ENCODE assay signal across 8 cellular contexts in genomic region chr1:38860464-38860816, GRCh38. TPM values are rescaled to one million over a fixed set of nuclear protein-coding genes. Genes with fewer than 3 reads are reported as not detected.
A peak's percentile ranks its signal among the peaks of the same experiment; 100 is the strongest.
DNase-seq lines count a peak whose midpoint lies in the region; ATAC-seq and TF ChIP-seq lines count a peak whose summit lies in the region.

No MANE protein-coding gene starts in this region.

- no peak for ATAC-seq in Right ventricle myocardium inferior
- ATAC-seq in lower lobe of right lung, result no peak
- ATAC-seq in HG03439 (IDR thresholded peaks at IDR 0.05; ENCODE audit: unreplicated experiment), result no peak
- no peak for ATAC-seq in left lobe of liver

- H3K4me1 ChIP-seq in right atrium auricular region (peaks cover 0 to 58% of the 10 kb centered on the region in 2 donors), lower lobe of right lung (peaks cover 48% of the 10 kb centered on the region), urinary bladder (ENCODE audit: insufficient read depth) (no peaks in the 10 kb centered on the region)

- H3K27ac ChIP-seq in right atrium auricular region, result peak overlapping the region; percentile 82 to 87
- H3K27ac ChIP-seq in lower lobe of right lung, result peak overlapping the region; percentile 59
- no peak overlapping the region for H3K27ac ChIP-seq in urinary bladder (ENCODE audit: low read depth)

- TF ChIP-seq CTCF in right atrium auricular region (IDR thresholded peaks at IDR 0.05), result no peak
- TF ChIP-seq CTCF in astrocyte of the cerebellum (IDR thresholded peaks at IDR 0.05; ENCODE audit: low read depth, low read length, missing control alignments), result no peak
- no peak for TF ChIP-seq CTCF in lower lobe of right lung (IDR thresholded peaks at IDR 0.05)

- H3K9me3 ChIP-seq in right atrium auricular region (no peaks in the 10 kb centered on the region), lower lobe of right lung (no peaks in the 10 kb centered on the region)

- in situ Hi-C loops in astrocyte of the cerebellum (cut with HindIII; ENCODE audit: low sequenced_read_pairs), result loop anchor here (25.0 kb wide), 1 partner anchor 227 kb away; no protein-coding TSS in a partner anchor

- DNase-seq in right atrium auricular region (ENCODE audit: low spot score), result no peak
- DNase-seq in Right ventricle myocardium inferior (ENCODE audit: missing footprints), result no peak
- no peak for DNase-seq in astrocyte of the cerebellum (ENCODE audit: low read depth)
- no peak for DNase-seq in lower lobe of right lung
- DNase-seq in left lobe of liver (ENCODE audit: low spot score), result no peak
- no peak for DNase-seq in HuH-7.5 (ENCODE audit: low spot score)

- H3K4me3 ChIP-seq in right atrium auricular region (peak overlapping the region; percentile 57 to 99), astrocyte of the cerebellum (ENCODE audit: low read depth, low read length) (peak overlapping the region; percentile 91), lower lobe of right lung (peak overlapping the region; percentile 81), urinary bladder (ENCODE audit: low read depth, low read length) (peak overlapping the region; percentile 69)

- WGBS in urinary bladder, result 6% methylated on average over 6 of the region's 6 CpGs

- H3K36me3 ChIP-seq in right atrium auricular region (peaks cover 13% of the 10 kb centered on the region), lower lobe of right lung (peaks cover 16% of the 10 kb centered on the region), urinary bladder (ENCODE audit: insufficient read depth) (peaks cover 3% of the 10 kb centered on the region)

- H3K27me3 ChIP-seq in right atrium auricular region (no peaks in the 10 kb centered on the region), lower lobe of right lung (ENCODE audit: low read depth) (no peaks in the 10 kb centered on the region)

- intact Hi-C loops in Right ventricle myocardium inferior (cut with DNase I) (loop anchor here (1.0 kb wide), 1 partner anchor 13 kb away; the partner anchor contains the start of gene MYCBP), lower lobe of right lung (cut with DNase I) (no loop called here)

RNA-seq across cellular contexts. Expression of gene RRAGC, which starts 0.9 kb away (rescaled TPM):
- total RNA-seq in right atrium auricular region, result 10 to 100 TPM in 1 of 2 donors, 1 to 10 TPM in 1; 9.2 to 10.7 TPM
- 24.6 TPM for total RNA-seq in Right ventricle myocardium inferior
- total RNA-seq in lower lobe of right lung, result 33.9 TPM
- total RNA-seq in urinary bladder, result 29.2 TPM
- polyA plus RNA-seq in urinary bladder, result 25.3 TPM
- total RNA-seq in left lobe of liver, result 6.9 TPM

RNA-seq across cellular contexts. Expression of gene MYCBP, which starts 12.7 kb away (rescaled TPM):
- total RNA-seq in right atrium auricular region (1 to 10 TPM; 5.6 to 9.4 TPM), Right ventricle myocardium inferior (16.8 TPM), lower lobe of right lung (21.6 TPM), urinary bladder (17.2 TPM), left lobe of liver (10.9 TPM)
- polyA plus RNA-seq in urinary bladder, result 14.3 TPM

RNA-seq across cellular contexts. Expression of gene GJA9, which starts 20.9 kb away (rescaled TPM):
- total RNA-seq in right atrium auricular region, result not detected
- total RNA-seq in Right ventricle myocardium inferior, result not detected
- total RNA-seq in lower lobe of right lung, result not detected
- 0.16 TPM for total RNA-seq in urinary bladder
- not detected for polyA plus RNA-seq in urinary bladder
- total RNA-seq in left lobe of liver, result not detected
